Comparison of ENCODE assay signal across 8 cellular contexts in genomic region chr12:6493580-6494350, GRCh38.
A peak's percentile ranks its signal among the peaks of the same experiment; 100 is the strongest.
DNase-seq lines count a peak whose midpoint lies in the region; ATAC-seq and TF ChIP-seq lines count a peak whose summit lies in the region.

NCAPD2 (plus strand) TSS chr12:6494102; CDS start chr12:6495099, 997 bp downstream.

- TF ChIP-seq CTCF in AG09309 (IDR thresholded peaks at IDR 0.05; ENCODE audit: control insufficient read depth, insufficient read depth, low read depth, low read length, missing control alignments) = no peak

- peak; percentile 74 for DNase-seq in AG09309 (ENCODE audit: low read depth)
- DNase-seq in NCI-H345 (lab: John Stamatoyannopoulos, UW) = peak; percentile 97
- peak; percentile 76 to 89 (median 88) for DNase-seq in activated CD4-positive, CD25-positive, alpha-beta regulatory T cell (lab: John Stamatoyannopoulos, UW)
- DNase-seq in central memory CD4-positive, alpha-beta T cell = peak; percentile 96
- peak; percentile 97 for DNase-seq in iris pigment epithelial cell (ENCODE audit: low read depth)
- DNase-seq in stimulated activated CD4-positive, alpha-beta T cell treated with anti-CD3 and anti-CD28 coated beads, Interleukin-12 subunit alpha, Interleukin-12 subunit beta, amount 100 ng/mL, for 4 hours = peak; percentile 88

- in situ Hi-C loops in GM18951 (cut with MboI; ENCODE audit: low sequenced_read_pairs, unreplicated experiment) = no loop called here

- peak; percentile 70 for TF ChIP-seq POLR2A in GM18951 (IDR thresholded peaks at IDR 0.05; ENCODE audit: extremely low read depth, insufficient read depth, insufficient read length)

- ATAC-seq in HG03196 (IDR thresholded peaks at IDR 0.05; ENCODE audit: unreplicated experiment) = peak; percentile 84

- H3K4me3 ChIP-seq in AG09309 (ENCODE audit: control insufficient read depth, low read depth, low read length) = peak within 1 kb of the TSS; percentile 81

Comparison
In these comparisons a context has a peak if more than half of its experiments do, and no peak if none do; other contexts are left out.
1. Peak in every context shown above with its lines: DNase-seq, ATAC-seq and H3K4me3 ChIP-seq.